Comparison of ENCODE assay signal across 15 cellular contexts in the genomic region with DNA sequence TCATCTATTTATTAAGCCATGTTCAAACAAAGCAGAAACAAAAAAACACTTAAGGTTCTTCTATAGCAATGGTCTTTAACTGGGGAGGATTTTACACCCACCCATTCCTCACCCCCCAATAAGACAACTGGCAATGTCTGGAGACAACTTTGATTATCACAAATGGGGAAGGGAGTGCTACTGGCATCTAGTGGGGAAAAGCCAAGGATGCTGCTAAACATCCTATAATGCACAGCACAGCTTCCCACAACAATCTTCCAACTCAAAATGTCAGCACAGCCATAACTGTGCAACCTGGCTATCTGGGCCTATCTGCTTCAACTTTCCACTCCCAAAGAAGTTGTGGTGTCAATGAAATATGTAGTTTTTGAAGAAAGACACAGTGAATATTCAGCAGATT.
DNase-seq lines count a peak whose midpoint lies in the region; ATAC-seq and TF ChIP-seq lines count a peak whose summit lies in the region.
"Had no signal": no experiment of that assay in that cellular context is flagged by ENCODE, and none has a peak within 500 bp of the region (broad histone marks: within the 10 kb centered on the region; RNA-seq: fewer than 3 reads in every experiment).

No MANE protein-coding gene starts in this region.

- no peaks in the 10 kb centered on the region for H3F3A ChIP-seq in GM23338 (replicated peaks; ENCODE audit: low read depth)

- H3K27ac Mint-ChIP-seq in GM23338, result no peak overlapping the region
- no peak overlapping the region for H3K27ac Mint-ChIP-seq in WTC11
- no peak overlapping the region for H3K27ac Mint-ChIP-seq in glutamatergic neuron (ENCODE audit: unreplicated experiment)

- H3K18ac ChIP-seq in mesendoderm (ENCODE audit: low read length), result no peak overlapping the region

- no peak overlapping the region for H3K23ac ChIP-seq in mesendoderm (ENCODE audit: low read length)

- H3K9ac ChIP-seq in mesendoderm (ENCODE audit: low read length), result no peak overlapping the region

- H3K79me2 ChIP-seq in GM23338 (replicated peaks; ENCODE audit: insufficient read depth) (no peaks in the 10 kb centered on the region), mesendoderm (ENCODE audit: control insufficient read depth, insufficient read depth, low read length) (no peaks in the 10 kb centered on the region)

- H3K36me3 Mint-ChIP-seq in GM23338 (ENCODE audit: low read depth) (no peaks in the 10 kb centered on the region), WTC11 (no peaks in the 10 kb centered on the region), glutamatergic neuron (ENCODE audit: unreplicated experiment) (no peaks in the 10 kb centered on the region)
- H3K36me3 Mint-ChIP-seq: CD8-positive, alpha-beta memory T cell had no signal

- TF ChIP-seq CTCF in 22Rv1 (IDR thresholded peaks at IDR 0.05) (peak; percentile 36), GM23338 (conservative IDR thresholded peaks at IDR 0.05; ENCODE audit: low read depth in 2 of 2) (peak; percentile 40 to 54; a peak in 3 of 4 replicates), WTC11 (IDR thresholded peaks at IDR 0.05) (no peak), glutamatergic neuron (IDR thresholded peaks at IDR 0.05; ENCODE audit: partially characterized antibody, unreplicated experiment) (no peak)

- no peak overlapping the region for H3K4me2 ChIP-seq in GM23338
- no peak overlapping the region for H3K4me2 ChIP-seq in mesendoderm (ENCODE audit: low read length)
- H3K4me2 ChIP-seq: A549 had no signal

- no peaks in the 10 kb centered on the region for H3K9me3 Mint-ChIP-seq in GM23338
- H3K9me3 Mint-ChIP-seq in WTC11, result peaks cover 5% of the 10 kb centered on the region
- peaks cover 1% of the 10 kb centered on the region for H3K9me3 Mint-ChIP-seq in glutamatergic neuron (ENCODE audit: unreplicated experiment)

- H3K4me1 ChIP-seq in GM23338 (ENCODE audit: insufficient read depth), result no peaks in the 10 kb centered on the region
- H3K4me1 ChIP-seq in mesendoderm (ENCODE audit: control insufficient read depth, low read depth, low read length), result no peaks in the 10 kb centered on the region
- H3K4me1 ChIP-seq: A549, Caco-2 had no signal

- no peak overlapping the region for H2BK5ac ChIP-seq in mesendoderm (ENCODE audit: low read length)

- H4K8ac ChIP-seq in mesendoderm (ENCODE audit: low read depth, low read length), result no peak overlapping the region

- no peak overlapping the region for H2AK5ac ChIP-seq in mesendoderm (ENCODE audit: low read length)

- H3K27me3 ChIP-seq in GM23338 (ENCODE audit: insufficient read depth) (no peaks in the 10 kb centered on the region), mesendoderm (ENCODE audit: insufficient read depth, low read length, poor library complexity) (no peaks in the 10 kb centered on the region)

- H3K4me1 Mint-ChIP-seq in GM23338 (no peaks in the 10 kb centered on the region), WTC11 (no peaks in the 10 kb centered on the region), glutamatergic neuron (ENCODE audit: low read depth, unreplicated experiment) (no peaks in the 10 kb centered on the region)
- H3K4me1 Mint-ChIP-seq: CD8-positive, alpha-beta memory T cell had no signal

- POLR2A ChIA-PET in WTC11 (lab: Charles Lee), result no interaction called here

- H3K4me3 ChIP-seq in GM23338, result no peak overlapping the region
- no peak overlapping the region for H3K4me3 ChIP-seq in mesendoderm (ENCODE audit: low read length)
- H3K4me3 ChIP-seq: A549, GM12878 had no signal

- peaks cover 9% of the 10 kb centered on the region for H3K9me2 ChIP-seq in GM23338 (ENCODE audit: insufficient read depth)

- no peak overlapping the region for H2BK120ac ChIP-seq in mesendoderm (ENCODE audit: low read depth, low read length)

- no peak overlapping the region for H2BK15ac ChIP-seq in mesendoderm (replicated peaks; ENCODE audit: low read depth)

- no peaks in the 10 kb centered on the region for H3K79me1 ChIP-seq in mesendoderm (ENCODE audit: low read length)

- H4K5ac ChIP-seq in mesendoderm (ENCODE audit: low read length), result no peak overlapping the region

- ATAC-seq in GM23338 (no peak), WTC11 (peak; percentile 60; the same call in 1 of the 2 replicates)
- ATAC-seq: A549, GM12878, HCT116 had no signal

- H3K56ac ChIP-seq in mesendoderm (ENCODE audit: low read length), result no peak overlapping the region

- no peak overlapping the region for H3K4ac ChIP-seq in mesendoderm (ENCODE audit: low read depth, low read length)

- H2AFZ ChIP-seq in GM23338, result no peak overlapping the region

- H3K27me3 Mint-ChIP-seq in GM23338 (ENCODE audit: insufficient read depth, low read depth, poor library complexity) (no peaks in the 10 kb centered on the region), WTC11 (ENCODE audit: low read depth) (no peaks in the 10 kb centered on the region), glutamatergic neuron (ENCODE audit: unreplicated experiment) (no peaks in the 10 kb centered on the region)
- H3K27me3 Mint-ChIP-seq: CD8-positive, alpha-beta memory T cell had no signal

- H3K27ac ChIP-seq in 22Rv1, result no peak overlapping the region
- H3K27ac ChIP-seq in GM23338 (ENCODE audit: low read depth), result no peak overlapping the region
- H3K27ac ChIP-seq in mesendoderm (ENCODE audit: low read depth, low read length), result no peak overlapping the region
- H3K27ac ChIP-seq: A549, HL-60 had no signal

- DNase-seq in GM23338 (ENCODE audit: low spot score) (peak; percentile 21), WTC11 (ENCODE audit: low spot score) (no peak), mesendoderm (peak; percentile 17), glutamatergic neuron (no peak), superior temporal gyrus (ENCODE audit: extremely low spot score) (no peak)
- DNase-seq in stimulated activated CD4-positive, alpha-beta T cell treated with anti-CD3 and anti-CD28 coated beads, Interleukin-4, amount 100 ng/mL, for 24 hours, result no peak
- DNase-seq: Caco-2; CD8-positive, alpha-beta memory T cell; DMS79; GOT3 had no signal

- CTCF ChIA-PET in WTC11 (lab: Charles Lee), result no interaction called here

- H3K4me3 Mint-ChIP-seq in GM23338 (no peak overlapping the region), WTC11 (no peak overlapping the region), glutamatergic neuron (ENCODE audit: unreplicated experiment) (no peak overlapping the region)
- H3K4me3 Mint-ChIP-seq: CD8-positive, alpha-beta memory T cell had no signal

- H3K36me3 ChIP-seq in GM23338 (ENCODE audit: insufficient read depth) (no peaks in the 10 kb centered on the region), mesendoderm (ENCODE audit: control insufficient read depth, insufficient read depth, low read length) (no peaks in the 10 kb centered on the region)

- no peaks in the 10 kb centered on the region for H4K20me1 ChIP-seq in GM23338 (replicated peaks; ENCODE audit: insufficient read depth)

TF ChIP-seq in GM23338, 12 proteins besides CTCF, POLR2A, EP300 and RAD21 (continues in another document):
- TF ChIP-seq, protein P1, sequence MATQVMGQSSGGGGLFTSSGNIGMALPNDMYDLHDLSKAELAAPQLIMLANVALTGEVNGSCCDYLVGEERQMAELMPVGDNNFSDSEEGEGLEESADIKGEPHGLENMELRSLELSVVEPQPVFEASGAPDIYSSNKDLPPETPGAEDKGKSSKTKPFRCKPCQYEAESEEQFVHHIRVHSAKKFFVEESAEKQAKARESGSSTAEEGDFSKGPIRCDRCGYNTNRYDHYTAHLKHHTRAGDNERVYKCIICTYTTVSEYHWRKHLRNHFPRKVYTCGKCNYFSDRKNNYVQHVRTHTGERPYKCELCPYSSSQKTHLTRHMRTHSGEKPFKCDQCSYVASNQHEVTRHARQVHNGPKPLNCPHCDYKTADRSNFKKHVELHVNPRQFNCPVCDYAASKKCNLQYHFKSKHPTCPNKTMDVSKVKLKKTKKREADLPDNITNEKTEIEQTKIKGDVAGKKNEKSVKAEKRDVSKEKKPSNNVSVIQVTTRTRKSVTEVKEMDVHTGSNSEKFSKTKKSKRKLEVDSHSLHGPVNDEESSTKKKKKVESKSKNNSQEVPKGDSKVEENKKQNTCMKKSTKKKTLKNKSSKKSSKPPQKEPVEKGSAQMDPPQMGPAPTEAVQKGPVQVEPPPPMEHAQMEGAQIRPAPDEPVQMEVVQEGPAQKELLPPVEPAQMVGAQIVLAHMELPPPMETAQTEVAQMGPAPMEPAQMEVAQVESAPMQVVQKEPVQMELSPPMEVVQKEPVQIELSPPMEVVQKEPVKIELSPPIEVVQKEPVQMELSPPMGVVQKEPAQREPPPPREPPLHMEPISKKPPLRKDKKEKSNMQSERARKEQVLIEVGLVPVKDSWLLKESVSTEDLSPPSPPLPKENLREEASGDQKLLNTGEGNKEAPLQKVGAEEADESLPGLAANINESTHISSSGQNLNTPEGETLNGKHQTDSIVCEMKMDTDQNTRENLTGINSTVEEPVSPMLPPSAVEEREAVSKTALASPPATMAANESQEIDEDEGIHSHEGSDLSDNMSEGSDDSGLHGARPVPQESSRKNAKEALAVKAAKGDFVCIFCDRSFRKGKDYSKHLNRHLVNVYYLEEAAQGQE (IDR thresholded peaks at IDR 0.05; ENCODE audit: unreplicated experiment), result no peak

TF ChIP-seq in WTC11, 78 proteins besides CTCF, POLR2A, EP300 and RAD21 (continues in another document):
- TF ChIP-seq OVOL2 (CRISPR knock-in tag; IDR thresholded peaks at IDR 0.05; ENCODE audit: borderline replicate concordance), result no peak

Comparison
In these comparisons a context has a peak if more than half of its experiments do, and no peak if none do; other contexts are left out.
1. CTCF ChIP-seq: peak in 22Rv1 (single experiment) and GM23338 (2 of 2); none in WTC11 (single experiment) and glutamatergic neuron (single experiment).
2. DNase-seq: peak in GM23338 (single experiment) and mesendoderm (single experiment); none in WTC11 (single experiment), glutamatergic neuron (single experiment), stimulated activated CD4-positive, alpha-beta T cell treated with anti-CD3 and anti-CD28 coated beads, Interleukin-4, amount 100 ng/mL, for 24 hours (single experiment) and superior temporal gyrus (single experiment).